6 cellular contexts compared by ENCODE assay signal in the genomic region with DNA sequence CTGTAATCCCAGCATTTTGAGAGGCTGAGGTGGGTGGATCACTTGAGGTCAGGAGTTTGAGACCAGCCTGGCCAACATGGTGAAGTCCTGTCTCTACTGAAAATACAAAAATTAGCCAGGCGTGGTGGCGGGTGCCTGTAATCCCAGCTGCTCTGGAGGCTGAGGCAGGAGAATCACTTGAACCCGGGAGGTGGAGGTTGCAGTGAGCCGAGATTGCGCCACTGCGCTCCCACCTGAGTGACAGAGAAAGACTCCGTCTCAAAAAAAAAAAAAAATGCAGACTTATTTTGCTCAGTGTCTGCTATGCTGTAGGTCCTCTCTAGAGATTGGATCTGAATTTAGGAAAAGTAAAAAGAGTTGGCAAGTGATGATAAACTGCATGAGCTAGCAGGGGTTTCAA. TPM values are rescaled to one million over a fixed set of nuclear protein-coding genes. Genes with fewer than 3 reads are reported as not detected.
DNase-seq lines count a peak whose midpoint lies in the region; ATAC-seq and TF ChIP-seq lines count a peak whose summit lies in the region.
"Not testable (repeated sequence)": the region's sequence is repeated elsewhere in the genome, so short reads cannot be mapped to it uniquely, and the experiment has no call there.

No MANE protein-coding gene starts in this region.

- H3K9me3 Mint-ChIP-seq in activated T-cell treated with anti-CD3 and anti-CD28 coated beads, Interleukin-2, amount 50 U/mL, for 4 hours; central memory CD8-positive, alpha-beta T cell: not testable (repeated sequence)

- peak overlapping the region; percentile 76 for H3K4me3 Mint-ChIP-seq in activated T-cell treated with anti-CD3 and anti-CD28 coated beads, Interleukin-2, amount 50 U/mL, for 4 hours
- H3K4me3 Mint-ChIP-seq in central memory CD8-positive, alpha-beta T cell, result peak overlapping the region; percentile 83

- H3K27ac ChIP-seq in layer of hippocampus (ENCODE audit: low read depth, low read length), result peak overlapping the region; percentile 13
- H3K27ac ChIP-seq in ovary, result peak overlapping the region; percentile 44 to 71
- peak overlapping the region; percentile 87 for H3K27ac ChIP-seq in upper lobe of right lung

- TF ChIP-seq POLR2A in ovary (IDR thresholded peaks at IDR 0.05), result not testable (repeated sequence)

- intact Hi-C loops in ovary (cut with DNase I); upper lobe of right lung (cut with DNase I): not testable (repeated sequence)

- peak overlapping the region; percentile 26 for H3K4me3 ChIP-seq in Jurkat, Clone E6-1 (ENCODE audit: low read length)
- not testable (repeated sequence) for H3K4me3 ChIP-seq in ovary
- H3K4me3 ChIP-seq in upper lobe of right lung, result peak overlapping the region; percentile 49

- not testable (repeated sequence) for TF ChIP-seq CTCF in ovary (IDR thresholded peaks at IDR 0.05); upper lobe of right lung (IDR thresholded peaks at IDR 0.05)

- H3K27me3 Mint-ChIP-seq in activated T-cell treated with anti-CD3 and anti-CD28 coated beads, Interleukin-2, amount 50 U/mL, for 4 hours (ENCODE audit: low read depth); central memory CD8-positive, alpha-beta T cell: not testable (repeated sequence)

- not testable (repeated sequence) for TF ChIP-seq EP300 in ovary (IDR thresholded peaks at IDR 0.05)

- not testable (repeated sequence) for ATAC-seq in activated T-cell treated with anti-CD3 and anti-CD28 coated beads, Interleukin-2, amount 50 U/mL, for 4 hours; central memory CD8-positive, alpha-beta T cell (replicated peaks; ENCODE audit: extremely low read depth, poor library complexity, severe bottlenecking); upper lobe of right lung

- not testable (repeated sequence) for H3K9me3 ChIP-seq in ovary, upper lobe of right lung

- H3K36me3 ChIP-seq in ovary, result not testable (repeated sequence)
- peaks cover 15% of the 10 kb centered on the region for H3K36me3 ChIP-seq in upper lobe of right lung

- H3K4me1 ChIP-seq in ovary (ENCODE audit: insufficient read depth) (peaks cover 20% of the 10 kb centered on the region), upper lobe of right lung (peaks cover 25% of the 10 kb centered on the region)

- 85 to 91% (median 88%) methylated on average over 7 of the region's 7 CpGs for WGBS in ovary, 3 donors

- H3K27ac Mint-ChIP-seq in central memory CD8-positive, alpha-beta T cell (ENCODE audit: low read depth), result peak overlapping the region; percentile 87

- peaks cover 15% of the 10 kb centered on the region for H3K36me3 Mint-ChIP-seq in activated T-cell treated with anti-CD3 and anti-CD28 coated beads, Interleukin-2, amount 50 U/mL, for 4 hours (ENCODE audit: insufficient read depth)
- H3K36me3 Mint-ChIP-seq in central memory CD8-positive, alpha-beta T cell (ENCODE audit: insufficient read depth), result peaks cover 17% of the 10 kb centered on the region

- peaks cover 52% of the 10 kb centered on the region for H3K4me1 Mint-ChIP-seq in activated T-cell treated with anti-CD3 and anti-CD28 coated beads, Interleukin-2, amount 50 U/mL, for 4 hours (ENCODE audit: low read depth)
- peaks cover 24% of the 10 kb centered on the region for H3K4me1 Mint-ChIP-seq in central memory CD8-positive, alpha-beta T cell

- DNase-seq in Jurkat, Clone E6-1 (ENCODE audit: low read depth, low spot score); activated T-cell treated with anti-CD3 and anti-CD28 coated beads, Interleukin-2, amount 50 U/mL, for 4 hours; central memory CD8-positive, alpha-beta T cell (ENCODE audit: low spot score in 2 of 2); ovary; upper lobe of right lung: not testable (repeated sequence)

- H3K27me3 ChIP-seq in layer of hippocampus (ENCODE audit: control insufficient read depth, insufficient read depth, low read length); ovary; upper lobe of right lung: not testable (repeated sequence)

RNA-seq across cellular contexts. Expression of a gene that starts 0.8 kb away (rescaled TPM):
- polyA plus RNA-seq in Jurkat, Clone E6-1 (2012; ENCODE audit: insufficient read depth, insufficient read length), result 0.42 TPM
- 1 to 10 TPM; 1.9 to 2.5 (median 2.4) TPM for total RNA-seq in activated T-cell treated with anti-CD3 and anti-CD28 coated beads, Interleukin-2, amount 50 U/mL, for 4 hours
- total RNA-seq in ovary (1 to 10 TPM; 1.0 to 6.9 (median 2.5) TPM), upper lobe of right lung (40.2 TPM)
- polyA plus RNA-seq in ovary, result 1 to 10 TPM; 1.2 to 3.1 TPM

RNA-seq across cellular contexts. Expression of a gene that starts 18.8 kb away (rescaled TPM):
- polyA plus RNA-seq in Jurkat, Clone E6-1 (2012; ENCODE audit: insufficient read depth, insufficient read length), result 57.0 TPM
- 10 to 100 TPM; 42.7 to 47.3 (median 45.3) TPM for total RNA-seq in activated T-cell treated with anti-CD3 and anti-CD28 coated beads, Interleukin-2, amount 50 U/mL, for 4 hours
- total RNA-seq in ovary (10 to 100 TPM; 23.8 to 41.5 (median 31.8) TPM), upper lobe of right lung (27.8 TPM)
- polyA plus RNA-seq in ovary, result 10 to 100 TPM; 15.5 to 40.7 TPM

RNA-seq across cellular contexts. Expression of a gene that starts 19.3 kb away (rescaled TPM):
- 94.2 TPM for polyA plus RNA-seq in Jurkat, Clone E6-1 (2012; ENCODE audit: insufficient read depth, insufficient read length)
- total RNA-seq in activated T-cell treated with anti-CD3 and anti-CD28 coated beads, Interleukin-2, amount 50 U/mL, for 4 hours, result 1 to 10 TPM; 7.3 to 9.6 (median 9.0) TPM
- total RNA-seq in ovary, result 1 to 10 TPM; 2.2 to 10.0 (median 3.5) TPM
- polyA plus RNA-seq in ovary, result 1 to 10 TPM; 2.5 to 3.2 TPM
- total RNA-seq in upper lobe of right lung, result 1.5 TPM

RNA-seq across cellular contexts. Expression of a gene that starts 52.5 kb away (rescaled TPM):
- polyA plus RNA-seq in Jurkat, Clone E6-1 (2012; ENCODE audit: insufficient read depth, insufficient read length), result 6.3 TPM
- total RNA-seq in activated T-cell treated with anti-CD3 and anti-CD28 coated beads, Interleukin-2, amount 50 U/mL, for 4 hours, result 1 to 10 TPM; 3.4 to 4.1 (median 3.7) TPM
- 100 to 1,000 TPM in 5 of 7 donors, 10 to 100 TPM in 2; 61.5 to 135 (median 120) TPM for total RNA-seq in ovary
- 100 to 1,000 TPM in 1 of 2 donors, 10 to 100 TPM in 1; 94.4 to 148 TPM for polyA plus RNA-seq in ovary
- total RNA-seq in upper lobe of right lung, result 39.5 TPM

RNA-seq across cellular contexts. Expression of a gene that starts 57.1 kb away (rescaled TPM):
- 159 TPM for polyA plus RNA-seq in Jurkat, Clone E6-1 (2012; ENCODE audit: insufficient read depth, insufficient read length)
- total RNA-seq in activated T-cell treated with anti-CD3 and anti-CD28 coated beads, Interleukin-2, amount 50 U/mL, for 4 hours, result 10 to 100 TPM; 74.8 to 81.3 (median 79.7) TPM
- total RNA-seq in ovary (10 to 100 TPM; 32.3 to 91.0 (median 85.2) TPM), upper lobe of right lung (77.4 TPM)
- 100 to 1,000 TPM in 1 of 2 donors, 10 to 100 TPM in 1; 90.7 to 128 TPM for polyA plus RNA-seq in ovary

Comparison
In these comparisons a context has a peak if more than half of its experiments do, and no peak if none do; other contexts are left out.
1. H3K27ac ChIP-seq: peak in every context shown above with its lines; median percentile 87 in upper lobe of right lung; 58 in ovary; 13 in layer of hippocampus.